In genomic region chrX:2700405-2701320, GRCh38 we compare ENCODE assay signal across 1 cellular context.
A peak's percentile ranks its signal among the peaks of the same experiment; 100 is the strongest.
TF ChIP-seq lines count a peak whose summit lies in the region.

No MANE protein-coding gene starts in this region.

TF ChIP-seq in HepG2, 621 proteins besides CTCF, POLR2A, EP300 and RAD21:
- TF ChIP-seq NBN (conservative IDR thresholded peaks at IDR 0.05) = 0 out of 2 replicates have a peak, but pooled peaks have one; percentile 48
- TF ChIP-seq ZNF160 (CRISPR knock-in tag; IDR thresholded peaks at IDR 0.05) = no peak
